1 cellular context compared by ENCODE assay signal in genomic region chr5:17928571-17928970, GRCh38.
TF ChIP-seq lines count a peak whose summit lies in the region.

No MANE protein-coding gene starts in this region.

TF ChIP-seq in WTC11, 78 proteins besides CTCF, POLR2A, EP300 and RAD21 (continued from another document):
- TF ChIP-seq ZNF425 (CRISPR knock-in tag; conservative IDR thresholded peaks at IDR 0.05), result no peak
